8 cellular contexts compared by ENCODE assay signal in genomic region chr1:145607833-145608733, GRCh38. TPM values are rescaled to one million over a fixed set of nuclear protein-coding genes. Genes with fewer than 3 reads are reported as not detected.
DNase-seq lines count a peak whose midpoint lies in the region; ATAC-seq and TF ChIP-seq lines count a peak whose summit lies in the region.
"Not testable (repeated sequence)": the region's sequence is repeated elsewhere in the genome, so short reads cannot be mapped to it uniquely, and the experiment has no call there.

Gene GPR89A, plus strand, starts transcription at chr1:145607988. Its CDS starts 146 bp downstream, at chr1:145608134.

- TF ChIP-seq POLR2A in esophagus squamous epithelium (IDR thresholded peaks at IDR 0.05): peak in 3 of 4 donors; percentile 69 to 73 (median 73)

- CTCF ChIA-PET in Panc1 (lab: Charles Lee): not testable (repeated sequence)

- H3K4me3 ChIP-seq in Panc1 (ENCODE audit: low read depth in 2 of 2, low read length in 2 of 2): peak within 1 kb of the TSS; percentile 60 to 77
- peak within 1 kb of the TSS; percentile 70 to 85 (median 82) for H3K4me3 ChIP-seq in esophagus squamous epithelium

- H3K27me3 ChIP-seq in Panc1 (ENCODE audit: control insufficient read depth, insufficient read depth, low read length); esophagus squamous epithelium: not testable (repeated sequence)

- H3K9me3 ChIP-seq in Panc1 (ENCODE audit: control insufficient read depth, insufficient read depth, low read depth, low read length); esophagus squamous epithelium: not testable (repeated sequence)

- H3K4me1 ChIP-seq in Panc1 (ENCODE audit: control insufficient read depth, insufficient read depth, low read length): not testable (repeated sequence)
- peaks cover 0 to 15% (median 6%) of the 10 kb centered on the region in 3 donors for H3K4me1 ChIP-seq in esophagus squamous epithelium

- in situ Hi-C loops in Panc1 (cut with HindIII; ENCODE audit: low pct_unique_long_range_greater_than_20kb, low sequenced_read_pairs): not testable (repeated sequence)

- H3K27ac ChIP-seq in Panc1 (ENCODE audit: low read length) (peak within 1 kb of the TSS; percentile 59; the same call in 1 of the 2 replicates), esophagus squamous epithelium (peak within 1 kb of the TSS; percentile 94 to 95 (median 94))

- BruUV-seq in Panc1 (replicated peaks; lab: Mats Ljungman, UMichigan): not testable (repeated sequence)

- TF ChIP-seq CTCF in Panc1 (IDR thresholded peaks at IDR 0.05); esophagus squamous epithelium (IDR thresholded peaks at IDR 0.05): not testable (repeated sequence)

- POLR2A ChIA-PET in Panc1 (lab: Charles Lee): not testable (repeated sequence)

- DNase-seq in DMS53 (lab: John Stamatoyannopoulos, UW) (peak; percentile 97), KG1 (lab: John Stamatoyannopoulos, UW) (peak; percentile 90), Panc1 (ENCODE audit: low read depth, low spot score) (peak; percentile 30), esophagus squamous epithelium (lab: John Stamatoyannopoulos, UW) (peak; percentile 45), myocyte (ENCODE audit: low read depth) (peak; percentile 92)
- peak; percentile 97 to 98 for DNase-seq in activated T-cell treated with anti-CD3 and anti-CD28 coated beads, Interleukin-2, amount 50 U/mL, for 48 hours
- DNase-seq in stimulated activated CD8-positive, alpha-beta memory T cell treated with anti-CD3 and anti-CD28 coated beads, Interleukin-7, amount 100 ng/mL, for 48 hours (ENCODE audit: extremely low read depth in 1 of 2, low read depth in 1 of 2): peak; percentile 91 to 94

- WGBS in esophagus squamous epithelium, 2 donors: 0% methylated on average over 20 of the region's 71 CpGs; no CpG with 5 or more reads in 1 of the 2 donors

- ATAC-seq in GM21723 (IDR thresholded peaks at IDR 0.05; ENCODE audit: unreplicated experiment): peak; percentile 93
- peak; percentile 100 for ATAC-seq in Panc1

- H3K36me3 ChIP-seq in Panc1 (ENCODE audit: control insufficient read depth, insufficient read depth, low read length); esophagus squamous epithelium: not testable (repeated sequence)

- intact Hi-C loops in Panc1 (cut with micrococcal nuclease; ENCODE audit: unreplicated experiment); esophagus squamous epithelium (cut with DNase I): not testable (repeated sequence)

RNA-seq across cellular contexts. Expression of gene GPR89A, which starts in this region (rescaled TPM):
- total RNA-seq in Panc1 (2021; ENCODE audit: unreplicated experiment) (21.5 TPM), esophagus squamous epithelium (10 to 100 TPM in 3 of 4 donors, 1 to 10 TPM in 1; 6.9 to 34.8 (median 19.3) TPM), myocyte (43.9 and 52.4 TPM in 2 replicates)
- polyA plus RNA-seq in Panc1 (2012; ENCODE audit: insufficient read length): 10.3 TPM
- 16.6 TPM for polyA plus RNA-seq in myocyte (2012)

Comparison
In these comparisons a context has a peak if more than half of its experiments do, and no peak if none do; other contexts are left out.
1. Peak in every context shown above with its lines: DNase-seq, ATAC-seq, H3K4me3 ChIP-seq and H3K27ac ChIP-seq.
2. DNase-seq: peak in every context shown above with its lines; median percentile 98 in activated T-cell treated with anti-CD3 and anti-CD28 coated beads, Interleukin-2, amount 50 U/mL, for 48 hours; 97 in DMS53; 92 in stimulated activated CD8-positive, alpha-beta memory T cell treated with anti-CD3 and anti-CD28 coated beads, Interleukin-7, amount 100 ng/mL, for 48 hours; 92 in myocyte; 90 in KG1; 45 in esophagus squamous epithelium; 30 in Panc1.